In genomic region chr2:16154501-16155280, GRCh38 we compare ENCODE assay signal across 26 cellular contexts.
"Had no signal": no experiment of that assay in that cellular context is flagged by ENCODE, and none has a peak within 500 bp of the region (broad histone marks: within the 10 kb centered on the region; RNA-seq: fewer than 3 reads in every experiment).

No MANE protein-coding gene starts in this region.

- DNase-seq: cortex of kidney; effector CD8-positive, alpha-beta T cell; esophagus squamous epithelium; foreskin melanocyte; glutamatergic neuron; heart right ventricle; hippocampal formation; left cardiac atrium; left lung; mesenchymal stem cell; mucosa of descending colon; naive B cell; pancreas; stimulated activated CD4-positive, alpha-beta T cell treated with anti-CD3 and anti-CD28 coated beads, Interleukin-2, amount 100 ng/mL, for 24 hours; stimulated activated CD4-positive, alpha-beta T cell treated with anti-CD3 and anti-CD28 coated beads, Interleukin-4, amount 100 ng/mL, for 24 hours; stimulated activated naive CD4-positive, alpha-beta T cell treated with Interleukin-2 at 50 U/mL for 16 hours; stomach; thyroid gland had no signal

- H3K4me3 Mint-ChIP-seq: mesothelial cell of epicardium; naive B cell; natural killer cell treated with Interleukin-12 subunit alpha and Interleukin-12 subunit beta and Interleukin-15 and Interleukin-18, amount 100 ng/mL, for 72 hours; neural crest cell; stimulated activated effector memory CD8-positive, alpha-beta T cell treated with anti-CD3 and anti-CD28 coated beads, Interleukin-12 subunit alpha, Interleukin-12 subunit beta, amount 100 ng/mL, for 72 hours had no signal

- H3K27me3 ChIP-seq: left lung, neutrophil, pancreas, right atrium auricular region, stomach, thyroid gland had no signal

- H3K27ac Mint-ChIP-seq: naive B cell; natural killer cell treated with Interleukin-12 subunit alpha and Interleukin-12 subunit beta and Interleukin-15 and Interleukin-18, amount 100 ng/mL, for 72 hours; progenitor cell of endocrine pancreas; stimulated activated effector memory CD8-positive, alpha-beta T cell treated with anti-CD3 and anti-CD28 coated beads, Interleukin-12 subunit alpha, Interleukin-12 subunit beta, amount 100 ng/mL, for 72 hours had no signal

- H3K36me3 Mint-ChIP-seq: mesothelial cell of epicardium; naive B cell; natural killer cell treated with Interleukin-12 subunit alpha and Interleukin-12 subunit beta and Interleukin-15 and Interleukin-18, amount 100 ng/mL, for 72 hours; stimulated activated effector memory CD8-positive, alpha-beta T cell treated with anti-CD3 and anti-CD28 coated beads, Interleukin-12 subunit alpha, Interleukin-12 subunit beta, amount 100 ng/mL, for 72 hours had no signal

- H3K36me3 ChIP-seq: esophagus squamous epithelium, heart right ventricle, left lung, neutrophil, pancreas, right atrium auricular region, stomach, thyroid gland had no signal

- H3K4me1 ChIP-seq: esophagus squamous epithelium, heart right ventricle, left lung, pancreas, right atrium auricular region, stomach had no signal

- ATAC-seq: heart right ventricle; left cardiac atrium; left lung; mucosa of descending colon; natural killer cell treated with Interleukin-12 subunit alpha and Interleukin-12 subunit beta and Interleukin-15 and Interleukin-18, amount 100 ng/mL, for 72 hours; pancreas; sciatic nerve; stimulated activated effector memory CD8-positive, alpha-beta T cell treated with anti-CD3 and anti-CD28 coated beads, Interleukin-12 subunit alpha, Interleukin-12 subunit beta, amount 100 ng/mL, for 72 hours had no signal

- H3K9me3 Mint-ChIP-seq: mesothelial cell of epicardium; natural killer cell treated with Interleukin-12 subunit alpha and Interleukin-12 subunit beta and Interleukin-15 and Interleukin-18, amount 100 ng/mL, for 72 hours; neural crest cell; stimulated activated effector memory CD8-positive, alpha-beta T cell treated with anti-CD3 and anti-CD28 coated beads, Interleukin-12 subunit alpha, Interleukin-12 subunit beta, amount 100 ng/mL, for 72 hours had no signal

- H3K9me3 ChIP-seq: esophagus squamous epithelium, heart right ventricle, left lung, mucosa of descending colon, neutrophil, pancreas, right atrium auricular region, stomach, thyroid gland had no signal

- H3K4me3 ChIP-seq: esophagus squamous epithelium, heart right ventricle, left lung, mucosa of descending colon, pancreas, right atrium auricular region, stomach, thyroid gland had no signal

- H3K27ac ChIP-seq: esophagus squamous epithelium, heart right ventricle, left lung, neutrophil, pancreas, right atrium auricular region, stomach, thyroid gland had no signal

- H3K27me3 Mint-ChIP-seq: naive B cell; natural killer cell treated with Interleukin-12 subunit alpha and Interleukin-12 subunit beta and Interleukin-15 and Interleukin-18, amount 100 ng/mL, for 72 hours; progenitor cell of endocrine pancreas had no signal

- H3K4me1 Mint-ChIP-seq: naive B cell; stimulated activated effector memory CD8-positive, alpha-beta T cell treated with anti-CD3 and anti-CD28 coated beads, Interleukin-12 subunit alpha, Interleukin-12 subunit beta, amount 100 ng/mL, for 72 hours had no signal
